15 cellular contexts compared by ENCODE assay signal in the genomic region with DNA sequence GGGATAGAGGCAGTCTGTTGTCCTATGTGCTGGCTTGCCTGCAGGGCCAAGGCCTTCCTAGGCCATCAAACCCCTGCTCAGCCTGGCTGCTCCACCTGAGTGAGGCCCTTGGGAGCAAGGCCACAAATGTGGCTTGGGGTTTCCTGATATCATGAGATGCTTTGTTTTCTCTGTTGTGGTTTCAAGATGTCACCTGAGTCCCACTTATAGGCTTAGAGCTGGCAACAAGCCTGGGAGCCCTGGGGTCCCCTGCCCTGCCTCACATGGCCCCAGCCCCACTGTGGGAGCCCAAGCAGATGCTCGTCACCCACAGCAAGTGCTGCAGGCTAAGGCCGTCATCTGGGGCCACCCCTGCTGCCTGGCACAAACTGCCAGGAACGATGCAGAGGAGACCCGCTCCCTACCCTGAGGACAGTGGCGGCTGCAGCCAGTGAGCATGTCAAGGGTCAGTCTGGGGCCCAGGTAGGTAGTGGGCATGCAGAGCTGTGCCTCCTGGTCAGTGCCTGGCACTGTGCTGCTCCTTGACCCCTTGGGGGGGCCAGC.
DNase-seq lines count a peak whose midpoint lies in the region; ATAC-seq and TF ChIP-seq lines count a peak whose summit lies in the region.
"Had no signal": no experiment of that assay in that cellular context is flagged by ENCODE, and none has a peak within 500 bp of the region (broad histone marks: within the 10 kb centered on the region; RNA-seq: fewer than 3 reads in every experiment).

No MANE protein-coding gene starts in this region.

- no peak overlapping the region for H3K27ac ChIP-seq in transverse colon
- H3K27ac ChIP-seq: C4-2B, neural progenitor cell had no signal

- in situ Hi-C loops in transverse colon (cut with MboI; ENCODE audit: low pct_ligation_motif_present in 1 of 4, low pct_unique_long_range_greater_than_20kb in 1 of 4, low sequenced_read_pairs in 3 of 4) = no loop called here

- 76 to 90% methylated on average over 4 to 5 of the region's 5 CpGs for WGBS in lower leg skin, 2 donors
- 95% methylated on average over 5 of the region's 5 CpGs; no CpG with 5 or more reads in 1 of the 2 donors for WGBS in transverse colon (ENCODE audit: low coverage in 1 of 2), 2 donors

- intact Hi-C loops in lower leg skin (cut with DNase I; ENCODE audit: low total_unique reads) = no loop called here
- intact Hi-C loops in transverse colon (cut with DNase I; ENCODE audit: low total_unique reads) = loop anchor here (10.0 kb wide), 1 partner anchor 110 kb away; a partner anchor contains a TSS

- no peak for TF ChIP-seq POLR2A in lower leg skin (IDR thresholded peaks at IDR 0.05)
- no peak for TF ChIP-seq POLR2A in transverse colon (IDR thresholded peaks at IDR 0.05)

- no peak for TF ChIP-seq EP300 in transverse colon (IDR thresholded peaks at IDR 0.05; ENCODE audit: low read depth)

- H3K4me1 Mint-ChIP-seq in activated CD4-positive, alpha-beta memory T cell treated with anti-CD3 and anti-CD28 coated beads, Interleukin-2, amount 10 ng/mL, durations not matched to agents 7 days and 5 days = peaks cover 11% of the 10 kb centered on the region

- H3K27me3 ChIP-seq in transverse colon = no peaks in the 10 kb centered on the region

- H3K4me3 ChIP-seq in lower leg skin (ENCODE audit: low read depth, poor library complexity, severe bottlenecking) = no peak overlapping the region
- no peak overlapping the region for H3K4me3 ChIP-seq in transverse colon
- H3K4me3 ChIP-seq: neural progenitor cell had no signal

- H3K27ac Mint-ChIP-seq in activated CD4-positive, alpha-beta memory T cell treated with anti-CD3 and anti-CD28 coated beads, Interleukin-2, amount 10 ng/mL, durations not matched to agents 7 days and 5 days = no peak overlapping the region

- peaks cover 16 to 29% (median 26%) of the 10 kb centered on the region in 4 donors for H3K4me1 ChIP-seq in transverse colon

- peak; percentile 2 for DNase-seq in stimulated activated CD4-positive, alpha-beta T cell treated with anti-CD3 and anti-CD28 coated beads, Interleukin-4, amount 100 ng/mL, for 24 hours
- DNase-seq in stimulated activated CD4-positive, alpha-beta T cell treated with anti-CD3 and anti-CD28 coated beads, Interleukin-2, amount 100 ng/mL, for 48 hours = no peak
- peak; percentile 19 for DNase-seq in activated CD4-positive, alpha-beta memory T cell treated with anti-CD3 and anti-CD28 coated beads, Interleukin-2, amount 10 ng/mL, durations not matched to agents 7 days and 5 days
- DNase-seq in lower leg skin (ENCODE audit: low spot score in 2 of 2) = peak; percentile 11 to 70
- DNase-seq in transverse colon = no peak
- DNase-seq: activated CD4-positive, CD25-positive, alpha-beta regulatory T cell; amygdala; foreskin melanocyte; kidney glomerular epithelial cell; NCI-H774 had no signal

- TF ChIP-seq CTCF in lower leg skin (IDR thresholded peaks at IDR 0.05) (no peak), transverse colon (IDR thresholded peaks at IDR 0.05) (no peak)

- H3K4me3 Mint-ChIP-seq in activated CD4-positive, alpha-beta memory T cell treated with anti-CD3 and anti-CD28 coated beads, Interleukin-2, amount 10 ng/mL, durations not matched to agents 7 days and 5 days = no peak overlapping the region
- H3K4me3 Mint-ChIP-seq: neural progenitor cell had no signal

- no peak for ATAC-seq in HG03196 (IDR thresholded peaks at IDR 0.05; ENCODE audit: unreplicated experiment)
- no peak for ATAC-seq in HG03460 (IDR thresholded peaks at IDR 0.05; ENCODE audit: unreplicated experiment)
- no peak for ATAC-seq in HG03097 (IDR thresholded peaks at IDR 0.05; ENCODE audit: low FRiP score, unreplicated experiment)

- H3K9me3 Mint-ChIP-seq in activated CD4-positive, alpha-beta memory T cell treated with anti-CD3 and anti-CD28 coated beads, Interleukin-2, amount 10 ng/mL, durations not matched to agents 7 days and 5 days = no peaks in the 10 kb centered on the region
- H3K9me3 Mint-ChIP-seq: neural progenitor cell had no signal

- CTCF ChIA-PET in activated CD4-positive, alpha-beta memory T cell treated with anti-CD3 and anti-CD28 coated beads, Interleukin-2, amount 10 ng/mL, durations not matched to agents 7 days and 5 days (lab: Charles Lee) = interaction anchor here (1.7 kb wide), 1 partner anchor 243 kb away, joined by 5 read pairs; no protein-coding TSS in a partner anchor

- H3K36me3 Mint-ChIP-seq in activated CD4-positive, alpha-beta memory T cell treated with anti-CD3 and anti-CD28 coated beads, Interleukin-2, amount 10 ng/mL, durations not matched to agents 7 days and 5 days (ENCODE audit: low read depth) = no peaks in the 10 kb centered on the region
- H3K36me3 Mint-ChIP-seq: neural progenitor cell had no signal

- H3K9me3 ChIP-seq in transverse colon = no peaks in the 10 kb centered on the region

- no peaks in the 10 kb centered on the region for H3K27me3 Mint-ChIP-seq in activated CD4-positive, alpha-beta memory T cell treated with anti-CD3 and anti-CD28 coated beads, Interleukin-2, amount 10 ng/mL, durations not matched to agents 7 days and 5 days

- H3K36me3 ChIP-seq in transverse colon = no peaks in the 10 kb centered on the region
- H3K36me3 ChIP-seq: neural progenitor cell had no signal

- POLR2A ChIA-PET in activated CD4-positive, alpha-beta memory T cell treated with anti-CD3 and anti-CD28 coated beads, Interleukin-2, amount 10 ng/mL, durations not matched to agents 7 days and 5 days (lab: Charles Lee) = interaction anchor here (1.0 kb wide), 1 partner anchor 159 kb away, joined by 3 read pairs; no protein-coding TSS in a partner anchor

Comparison
In these comparisons a context has a peak if more than half of its experiments do, and no peak if none do; other contexts are left out.
1. DNase-seq: peak in stimulated activated CD4-positive, alpha-beta T cell treated with anti-CD3 and anti-CD28 coated beads, Interleukin-4, amount 100 ng/mL, for 24 hours (single experiment), activated CD4-positive, alpha-beta memory T cell treated with anti-CD3 and anti-CD28 coated beads, Interleukin-2, amount 10 ng/mL, durations not matched to agents 7 days and 5 days (single experiment) and lower leg skin (2 of 2); none in stimulated activated CD4-positive, alpha-beta T cell treated with anti-CD3 and anti-CD28 coated beads, Interleukin-2, amount 100 ng/mL, for 48 hours (0 of 2) and transverse colon (single experiment).